In the genomic region with DNA sequence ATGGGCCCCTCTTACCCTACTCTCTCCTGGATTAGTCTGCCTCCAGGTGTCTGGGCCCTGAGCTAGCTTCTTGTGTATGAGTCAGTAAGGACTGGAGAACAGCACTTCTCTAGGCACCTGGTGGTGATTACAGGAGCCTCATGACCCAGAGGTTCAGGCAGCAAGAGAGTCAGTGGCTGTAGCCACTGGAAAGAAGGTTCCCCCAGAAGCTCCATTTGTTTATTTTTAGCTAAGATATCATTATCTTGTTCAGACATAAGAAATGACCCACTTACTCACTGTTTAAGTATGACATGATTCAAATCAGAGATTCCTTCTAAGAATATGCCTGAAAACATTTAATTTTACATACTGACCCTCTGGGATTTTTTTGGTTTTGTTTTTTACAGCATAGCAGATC, we compare ENCODE assay signal across 15 cellular contexts.
"Had no signal": no experiment of that assay in that cellular context is flagged by ENCODE, and none has a peak within 500 bp of the region (broad histone marks: within the 10 kb centered on the region; RNA-seq: fewer than 3 reads in every experiment).

No MANE protein-coding gene starts in this region.

- H3K4me1 Mint-ChIP-seq: activated B cell treated with CpG ODN at 0.5 μM for 24 hours; activated CD4-positive, alpha-beta T cell treated with anti-CD3 and anti-CD28 coated beads, Interleukin-2, amount 10 ng/mL, durations not matched to agents 7 days and 5 days; stimulated activated memory B cell treated with anti-CD40 and anti-IgM and Interleukin-4, amounts not matched to agents 10 μg/mL and 1 μg/mL and 100 μg/mL, for 72 hours had no signal

- H3K27me3 Mint-ChIP-seq: activated B cell treated with CpG ODN at 0.5 μM for 24 hours; activated CD4-positive, alpha-beta T cell treated with anti-CD3 and anti-CD28 coated beads, Interleukin-2, amount 10 ng/mL, durations not matched to agents 7 days and 5 days; activated naive CD8-positive, alpha-beta T cell treated with anti-CD3 and anti-CD28 coated beads, Interleukin-2, amount 10 ng/mL, durations not matched to agents 7 days and 5 days; dendritic cell treated with granulocyte-macrophage colony-stimulating factor and Interleukin-4, amounts not matched to agents 40 ng/mL and 50 ng/mL, for 4 days; effector memory CD8-positive, alpha-beta T cell; naive thymus-derived CD4-positive, alpha-beta T cell; stimulated activated memory B cell treated with anti-CD40 and anti-IgM and Interleukin-4, amounts not matched to agents 10 μg/mL and 1 μg/mL and 100 μg/mL, for 72 hours had no signal

- H3K4me1 ChIP-seq: left lung, pancreas, thyroid gland had no signal

- H3K4me3 ChIP-seq: hepatocyte, left lung, mucosa of descending colon, pancreas, thyroid gland had no signal

- H3K4me3 Mint-ChIP-seq: activated B cell treated with CpG ODN at 0.5 μM for 24 hours; activated CD4-positive, alpha-beta T cell treated with anti-CD3 and anti-CD28 coated beads, Interleukin-2, amount 10 ng/mL, durations not matched to agents 7 days and 5 days; activated naive CD8-positive, alpha-beta T cell treated with anti-CD3 and anti-CD28 coated beads, Interleukin-2, amount 10 ng/mL, durations not matched to agents 7 days and 5 days; activated T-helper 1 cell treated with anti-CD3 and anti-CD28 coated beads, Interleukin-12 subunit alpha, Interleukin-12 subunit beta, Interleukin-2, Interleukin-4 antibody, amounts not matched to agents 30 ng/mL and 10 ng/mL and 1 ng/mL, durations not matched to agents 14 hours and 24 hours and 36 hours; dendritic cell treated with granulocyte-macrophage colony-stimulating factor and Interleukin-4, amounts not matched to agents 40 ng/mL and 50 ng/mL, for 4 days; effector memory CD8-positive, alpha-beta T cell; naive thymus-derived CD4-positive, alpha-beta T cell; stimulated activated memory B cell treated with anti-CD40 and anti-IgM and Interleukin-4, amounts not matched to agents 10 μg/mL and 1 μg/mL and 100 μg/mL, for 72 hours had no signal

- H3K9me3 Mint-ChIP-seq: activated B cell treated with CpG ODN at 0.5 μM for 24 hours; activated CD4-positive, alpha-beta T cell treated with anti-CD3 and anti-CD28 coated beads, Interleukin-2, amount 10 ng/mL, durations not matched to agents 7 days and 5 days; activated T-helper 1 cell treated with anti-CD3 and anti-CD28 coated beads, Interleukin-12 subunit alpha, Interleukin-12 subunit beta, Interleukin-2, Interleukin-4 antibody, amounts not matched to agents 30 ng/mL and 10 ng/mL and 1 ng/mL, durations not matched to agents 14 hours and 24 hours and 36 hours; dendritic cell treated with granulocyte-macrophage colony-stimulating factor and Interleukin-4, amounts not matched to agents 40 ng/mL and 50 ng/mL, for 4 days; effector memory CD8-positive, alpha-beta T cell; naive thymus-derived CD4-positive, alpha-beta T cell; stimulated activated memory B cell treated with anti-CD40 and anti-IgM and Interleukin-4, amounts not matched to agents 10 μg/mL and 1 μg/mL and 100 μg/mL, for 72 hours had no signal

- H3K79me2 ChIP-seq: hepatocyte had no signal

- H3K27me3 ChIP-seq: hepatocyte, left lung, pancreas, thyroid gland had no signal

- H2AFZ ChIP-seq: hepatocyte had no signal

- H3K4me2 ChIP-seq: hepatocyte had no signal

- DNase-seq: activated B cell treated with CpG ODN at 0.5 μM for 24 hours; activated CD4-positive, alpha-beta T cell treated with anti-CD3 and anti-CD28 coated beads, Interleukin-2, amount 10 ng/mL, durations not matched to agents 7 days and 5 days; activated CD8-positive, alpha-beta memory T cell treated with anti-CD3 and anti-CD28 coated beads for 24 hours; activated naive CD8-positive, alpha-beta T cell treated with anti-CD3 and anti-CD28 coated beads, Interleukin-2, amount 10 ng/mL, durations not matched to agents 7 days and 5 days; anterior cingulate cortex; effector memory CD8-positive, alpha-beta T cell; left lung; mucosa of descending colon; naive thymus-derived CD4-positive, alpha-beta T cell; pancreas; thyroid gland had no signal

- H3K27ac Mint-ChIP-seq: activated B cell treated with CpG ODN at 0.5 μM for 24 hours; activated CD4-positive, alpha-beta T cell treated with anti-CD3 and anti-CD28 coated beads, Interleukin-2, amount 10 ng/mL, durations not matched to agents 7 days and 5 days; activated naive CD8-positive, alpha-beta T cell treated with anti-CD3 and anti-CD28 coated beads, Interleukin-2, amount 10 ng/mL, durations not matched to agents 7 days and 5 days; activated T-helper 1 cell treated with anti-CD3 and anti-CD28 coated beads, Interleukin-12 subunit alpha, Interleukin-12 subunit beta, Interleukin-2, Interleukin-4 antibody, amounts not matched to agents 30 ng/mL and 10 ng/mL and 1 ng/mL, durations not matched to agents 14 hours and 24 hours and 36 hours; dendritic cell treated with granulocyte-macrophage colony-stimulating factor and Interleukin-4, amounts not matched to agents 40 ng/mL and 50 ng/mL, for 4 days; naive thymus-derived CD4-positive, alpha-beta T cell; stimulated activated memory B cell treated with anti-CD40 and anti-IgM and Interleukin-4, amounts not matched to agents 10 μg/mL and 1 μg/mL and 100 μg/mL, for 72 hours had no signal

- H3K9me3 ChIP-seq: left lung, mucosa of descending colon, pancreas, thyroid gland had no signal

- H3K27ac ChIP-seq: hepatocyte, left lung, pancreas, thyroid gland had no signal
